8 cellular contexts compared by ENCODE assay signal in the genomic region with DNA sequence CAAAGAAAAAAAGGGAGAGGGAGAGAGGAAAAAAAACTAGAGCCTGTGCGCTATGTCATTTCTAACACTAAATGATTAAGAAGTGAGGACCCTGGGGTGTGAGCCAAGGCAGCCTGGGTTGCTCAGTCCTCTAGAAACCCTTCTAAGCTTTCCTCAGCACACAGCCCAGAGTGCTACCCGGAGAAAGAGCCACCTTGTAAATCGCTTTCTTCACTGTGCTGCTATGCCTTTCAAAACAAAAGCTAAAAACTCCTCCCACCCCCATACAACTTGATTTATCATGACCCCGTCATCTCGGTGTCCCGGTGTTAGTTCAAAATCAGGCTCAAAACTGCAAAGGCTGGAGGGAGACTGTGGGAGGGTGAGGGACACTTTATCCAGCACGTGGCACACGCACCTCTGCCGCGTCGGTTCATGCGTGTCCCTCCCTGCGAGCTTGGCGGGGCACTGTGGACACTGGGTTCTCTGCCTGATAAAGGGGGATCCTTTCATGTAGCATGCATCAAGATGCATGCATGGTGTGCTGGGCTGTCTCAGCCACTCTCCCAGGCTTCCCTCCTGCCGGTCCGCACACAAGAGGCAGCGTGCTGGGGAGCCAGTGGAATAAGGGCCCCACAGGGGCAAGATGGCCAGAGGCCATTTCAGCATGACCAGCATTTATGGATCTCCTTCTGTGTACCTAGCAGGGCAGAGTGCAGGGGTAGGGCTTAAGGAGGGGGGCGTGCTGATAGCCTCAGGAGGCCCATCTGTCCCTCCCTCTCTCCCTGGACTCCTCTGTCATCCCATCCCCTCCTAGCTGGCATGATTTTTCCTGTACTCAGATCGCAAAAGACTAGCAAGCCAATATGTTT.
DNase-seq lines count a peak whose midpoint lies in the region; ATAC-seq and TF ChIP-seq lines count a peak whose summit lies in the region.

No MANE protein-coding gene starts in this region.

- ATAC-seq in GM18505 (IDR thresholded peaks at IDR 0.05; ENCODE audit: unreplicated experiment) (no peak), HG03097 (IDR thresholded peaks at IDR 0.05; ENCODE audit: low FRiP score, unreplicated experiment) (no peak)
- no peak for ATAC-seq in activated CD4-positive, CD25-positive, alpha-beta regulatory T cell treated with anti-CD3 and anti-CD28 coated beads, Interleukin-2, amount 50 U/mL, for 24 hours

- H3K4me3 ChIP-seq in thyroid gland (replicated peaks in 1 of 3), result no peak overlapping the region

- TF ChIP-seq POLR2A in thyroid gland (IDR thresholded peaks at IDR 0.05) (no peak), GM18505 (IDR thresholded peaks at IDR 0.05; ENCODE audit: borderline replicate concordance, extremely low read depth, insufficient read depth, insufficient read length) (no peak)

- H3K9me3 Mint-ChIP-seq in IgD-negative memory B cell (no peaks in the 10 kb centered on the region), endothelial cell (ENCODE audit: unreplicated experiment) (no peaks in the 10 kb centered on the region), mesothelial cell of epicardium (no peaks in the 10 kb centered on the region)

- no peak overlapping the region for H3K4me3 Mint-ChIP-seq in IgD-negative memory B cell
- no peak overlapping the region for H3K4me3 Mint-ChIP-seq in endothelial cell (ENCODE audit: unreplicated experiment)
- peak overlapping the region; percentile 35 for H3K4me3 Mint-ChIP-seq in mesothelial cell of epicardium

- H3K27me3 ChIP-seq in thyroid gland, result no peaks in the 10 kb centered on the region

- no peaks in the 10 kb centered on the region for H3K36me3 ChIP-seq in thyroid gland

- no peaks in the 10 kb centered on the region for H3K9me3 ChIP-seq in thyroid gland

- TF ChIP-seq CTCF in endothelial cell (IDR thresholded peaks at IDR 0.05; ENCODE audit: unreplicated experiment), result no peak
- no peak for TF ChIP-seq CTCF in mesothelial cell of epicardium (IDR thresholded peaks at IDR 0.05; ENCODE audit: unreplicated experiment)
- no peak for TF ChIP-seq CTCF in thyroid gland (IDR thresholded peaks at IDR 0.05)

- H3K4me1 Mint-ChIP-seq in IgD-negative memory B cell, result peaks cover 12 to 20% (median 16%) of the 10 kb centered on the region in 3 donors
- H3K4me1 Mint-ChIP-seq in endothelial cell (ENCODE audit: unreplicated experiment), result peaks cover 41% of the 10 kb centered on the region
- peaks cover 83% of the 10 kb centered on the region for H3K4me1 Mint-ChIP-seq in mesothelial cell of epicardium

- H3K4me1 ChIP-seq in thyroid gland, result peaks cover 31 to 61% of the 10 kb centered on the region in 2 donors

- no peaks in the 10 kb centered on the region for H3K27me3 Mint-ChIP-seq in IgD-negative memory B cell
- H3K27me3 Mint-ChIP-seq in endothelial cell (ENCODE audit: unreplicated experiment), result peaks cover 12% of the 10 kb centered on the region
- no peaks in the 10 kb centered on the region for H3K27me3 Mint-ChIP-seq in mesothelial cell of epicardium (ENCODE audit: low read depth)

- intact Hi-C loops in thyroid gland (cut with DNase I), result no loop called here

- H3K27ac Mint-ChIP-seq in IgD-negative memory B cell, result peak overlapping the region in 2 of 3 donors; percentile 50 to 63
- H3K27ac Mint-ChIP-seq in endothelial cell (ENCODE audit: unreplicated experiment), result peak overlapping the region; percentile 30
- H3K27ac Mint-ChIP-seq in mesothelial cell of epicardium, result peak overlapping the region; percentile 98

- peak overlapping the region; percentile 32 to 83 (median 63) for H3K27ac ChIP-seq in thyroid gland

- H3K36me3 Mint-ChIP-seq in IgD-negative memory B cell (peaks cover 1% of the 10 kb centered on the region), endothelial cell (ENCODE audit: low read depth, unreplicated experiment) (peaks cover 8% of the 10 kb centered on the region), mesothelial cell of epicardium (no peaks in the 10 kb centered on the region)

- 55 to 59% methylated on average over 16 to 19 of the region's 19 CpGs for WGBS in thyroid gland, 2 donors

- no peak for DNase-seq in endothelial cell (ENCODE audit: low spot score)
- DNase-seq in mesothelial cell of epicardium (ENCODE audit: low spot score in 2 of 2, unreplicated experiment in 2 of 2), result no peak
- peak; percentile 55 to 68 for DNase-seq in thyroid gland
- DNase-seq in DMS79 (lab: John Stamatoyannopoulos, UW), result no peak

Comparison
In these comparisons a context has a peak if more than half of its experiments do, and no peak if none do; other contexts are left out.
1. H3K27ac Mint-ChIP-seq: peak in every context shown above with its lines; median percentile 98 in mesothelial cell of epicardium; 56 in IgD-negative memory B cell; 30 in endothelial cell.
2. DNase-seq: peak in thyroid gland (2 of 2); none in endothelial cell (single experiment), mesothelial cell of epicardium (0 of 2) and DMS79 (single experiment).